In genomic region chr2:177610813-177611212, GRCh38 we compare ENCODE assay signal across 22 cellular contexts.
"Had no signal": no experiment of that assay in that cellular context is flagged by ENCODE, and none has a peak within 500 bp of the region (broad histone marks: within the 10 kb centered on the region; RNA-seq: fewer than 3 reads in every experiment).

No MANE protein-coding gene starts in this region.

- H3K4me1 Mint-ChIP-seq: activated naive CD4-positive, alpha-beta T cell treated with anti-CD3 and anti-CD28 coated beads, Interleukin-2, amount 50 U/mL, for 24 hours had no signal

- H3K4me3 ChIP-seq: breast epithelium had no signal

- H3K4me3 Mint-ChIP-seq: activated CD8-positive, alpha-beta T cell treated with anti-CD3 and anti-CD28 coated beads, Interleukin-2, amount 10 ng/mL, durations not matched to agents 7 days and 5 days; activated naive CD4-positive, alpha-beta T cell treated with anti-CD3 and anti-CD28 coated beads, Interleukin-2, amount 50 U/mL, for 24 hours; activated T-helper 1 cell treated with anti-CD3 and anti-CD28 coated beads, Interleukin-12 subunit alpha, Interleukin-12 subunit beta, Interleukin-2, Interleukin-4 antibody, amounts not matched to agents 30 ng/mL and 10 ng/mL and 1 ng/mL, durations not matched to agents 14 hours and 24 hours and 36 hours; T-helper 1 cell treated with Interleukin-12 subunit alpha and Interleukin-12 subunit beta and Interleukin-4 antibody, amounts not matched to agents 30 μg/mL and 1 μg/mL, for 36 hours had no signal

- H3K9me3 ChIP-seq: breast epithelium had no signal

- H3K27me3 ChIP-seq: breast epithelium had no signal

- DNase-seq: activated CD4-positive, alpha-beta T cell treated with anti-CD3 and anti-CD28 coated beads for 4 hours; activated CD4-positive, alpha-beta T cell treated with anti-CD3 and anti-CD28 coated beads, Interleukin-2, amount 50 U/mL, for 4 hours; activated CD8-positive, alpha-beta memory T cell treated with anti-CD3 and anti-CD28 coated beads, Interleukin-2, amount 50 U/mL, for 48 hours; activated CD8-positive, alpha-beta T cell treated with anti-CD3 and anti-CD28 coated beads, Interleukin-2, amount 10 ng/mL, durations not matched to agents 7 days and 5 days; activated effector memory CD4-positive, alpha-beta T cell treated with Interleukin-2 at 50 U/mL for 16 hours; activated naive CD4-positive, alpha-beta T cell; activated T-cell treated with anti-CD3 and anti-CD28 coated beads, Interleukin-2, amount 50 U/mL, for 1 hour; aorta; caudate nucleus; Karpas-422; NCI-H1048; NCI-H187 treated with DMSO at 0.1 percent for 48 hours; NCI-H2081 treated with DMSO at 0.1 percent for 48 hours; NCI-H446; NCI-H524; PC-3; SHP77 treated with DMSO at 0.1 percent for 48 hours had no signal

- H3K4me1 ChIP-seq: breast epithelium had no signal

- ATAC-seq: activated CD4-positive, CD25-positive, alpha-beta regulatory T cell treated with anti-CD3 and anti-CD28 coated beads, Interleukin-2, amount 50 U/mL, for 24 hours; activated CD8-positive, alpha-beta T cell treated with anti-CD3 and anti-CD28 coated beads, Interleukin-2, amount 10 ng/mL, durations not matched to agents 7 days and 5 days; PC-3 had no signal

- H3K27ac Mint-ChIP-seq: activated CD8-positive, alpha-beta T cell treated with anti-CD3 and anti-CD28 coated beads, Interleukin-2, amount 10 ng/mL, durations not matched to agents 7 days and 5 days; activated naive CD4-positive, alpha-beta T cell treated with anti-CD3 and anti-CD28 coated beads, Interleukin-2, amount 50 U/mL, for 24 hours; activated T-helper 1 cell treated with anti-CD3 and anti-CD28 coated beads, Interleukin-12 subunit alpha, Interleukin-12 subunit beta, Interleukin-2, Interleukin-4 antibody, amounts not matched to agents 30 ng/mL and 10 ng/mL and 1 ng/mL, durations not matched to agents 14 hours and 24 hours and 36 hours; T-helper 1 cell treated with Interleukin-12 subunit alpha and Interleukin-12 subunit beta and Interleukin-4 antibody, amounts not matched to agents 30 μg/mL and 1 μg/mL, for 36 hours had no signal

- H3K36me3 ChIP-seq: breast epithelium had no signal

- H3K27ac ChIP-seq: breast epithelium had no signal
